Comparison of ENCODE assay signal across 9 cellular contexts in genomic region chr1:9302745-9303524, GRCh38. TPM values are rescaled to one million over a fixed set of nuclear protein-coding genes. Genes with fewer than 3 reads are reported as not detected.
DNase-seq lines count a peak whose midpoint lies in the region; ATAC-seq, FAIRE-seq and TF ChIP-seq lines count a peak whose summit lies in the region.
"Had no signal": no experiment of that assay in that cellular context is flagged by ENCODE, and none has a peak within 500 bp of the region (broad histone marks: within the 10 kb centered on the region; RNA-seq: fewer than 3 reads in every experiment).

No MANE protein-coding gene starts in this region.

- no peak overlapping the region for H2BK12ac ChIP-seq in neuronal stem cell (ENCODE audit: low read length)

- FAIRE-seq in H54 (lab: Jason Lieb, UNC) = peak; percentile 84

- H3K9me3 Mint-ChIP-seq in stimulated activated naive B cell treated with anti-CD40 and anti-IgM and Interleukin-4, amounts not matched to agents 10 μg/mL and 1 μg/mL and 100 μg/mL, for 72 hours = peaks cover 0 to 1% of the 10 kb centered on the region in 2 donors
- H3K9me3 Mint-ChIP-seq: central memory CD8-positive, alpha-beta T cell had no signal

- H3K36me3 ChIP-seq in heart left ventricle = no peaks in the 10 kb centered on the region
- H3K36me3 ChIP-seq in neuronal stem cell (replicated peaks in 1 of 2; ENCODE audit: control insufficient read depth in 2 of 2, insufficient read depth in 2 of 2, low read length in 2 of 2) = no peaks in the 10 kb centered on the region

- WGBS in heart left ventricle, 4 donors = 20 to 49% (median 38%) methylated on average over 9 of the region's 9 CpGs
- no CpG with 5 or more reads among the region's 9 CpGs for WGBS in neuronal stem cell (ENCODE audit: extremely low coverage in 2 of 2, insufficient read length in 2 of 2, insufficient replicate concordance in 1 of 2), 2 donors

- peaks cover 4 to 45% (median 31%) of the 10 kb centered on the region in 12 donors for H3K4me1 ChIP-seq in heart left ventricle
- H3K4me1 ChIP-seq in neuronal stem cell (ENCODE audit: control insufficient read depth in 2 of 2, insufficient read depth in 1 of 2, low read depth in 1 of 2, low read length in 2 of 2) = no peaks in the 10 kb centered on the region

- no peak overlapping the region for H3K4me2 ChIP-seq in neuronal stem cell (ENCODE audit: insufficient read depth, low read length, poor library complexity, severe bottlenecking)

- H4K91ac ChIP-seq in neuronal stem cell (ENCODE audit: low read depth, low read length, poor library complexity) = no peak overlapping the region

- H3K4me3 Mint-ChIP-seq in stimulated activated naive B cell treated with anti-CD40 and anti-IgM and Interleukin-4, amounts not matched to agents 10 μg/mL and 1 μg/mL and 100 μg/mL, for 72 hours = peak overlapping the region; percentile 23 to 42
- H3K4me3 Mint-ChIP-seq: central memory CD8-positive, alpha-beta T cell had no signal

- no peak overlapping the region for H3K4ac ChIP-seq in neuronal stem cell (ENCODE audit: low read length)

- H3K27ac Mint-ChIP-seq in stimulated activated naive B cell treated with anti-CD40 and anti-IgM and Interleukin-4, amounts not matched to agents 10 μg/mL and 1 μg/mL and 100 μg/mL, for 72 hours = no peak overlapping the region

- H2AFZ ChIP-seq in neuronal stem cell (ENCODE audit: low read length) = no peak overlapping the region

- no peaks in the 10 kb centered on the region for H3K27me3 Mint-ChIP-seq in stimulated activated naive B cell treated with anti-CD40 and anti-IgM and Interleukin-4, amounts not matched to agents 10 μg/mL and 1 μg/mL and 100 μg/mL, for 72 hours

- DNase-seq in H54 (ENCODE audit: insufficient read length, low spot score) (peak; percentile 47), heart left ventricle (peak in 4 of 5 donors; percentile 48 to 61 (median 54)), neuronal stem cell (ENCODE audit: low spot score) (no peak), AML-193 (lab: John Stamatoyannopoulos, UW) (no peak), NCI-H146 (lab: John Stamatoyannopoulos, UW) (no peak), SIG-M5 (lab: John Stamatoyannopoulos, UW) (no peak)
- DNase-seq in stimulated activated naive B cell treated with anti-CD40 and anti-IgM and Interleukin-4, amounts not matched to agents 10 μg/mL and 1 μg/mL and 100 μg/mL, for 72 hours = no peak

- TF ChIP-seq CTCF in WI38 (IDR thresholded peaks at IDR 0.05; ENCODE audit: low read depth, low read length) = no peak
- no peak for TF ChIP-seq CTCF in heart left ventricle (IDR thresholded peaks at IDR 0.05)

- no peak overlapping the region for H3K14ac ChIP-seq in neuronal stem cell (ENCODE audit: low read length)

- H2AK5ac ChIP-seq in neuronal stem cell (ENCODE audit: low read depth, low read length) = no peak overlapping the region

- peak in 3 of 4 donors; percentile 65 to 83 (median 72) for ATAC-seq in heart left ventricle
- peak in 1 of 2 donors; percentile 14 for ATAC-seq in stimulated activated naive B cell treated with anti-CD40 and anti-IgM and Interleukin-4, amounts not matched to agents 10 μg/mL and 1 μg/mL and 100 μg/mL, for 72 hours (replicated peaks)

- intact Hi-C loops in heart left ventricle (cut with DNase I) = no loop called here

- H2BK15ac ChIP-seq in neuronal stem cell (ENCODE audit: low read length) = no peak overlapping the region

- no peak overlapping the region for H3K23ac ChIP-seq in neuronal stem cell (ENCODE audit: low read depth, low read length, poor library complexity)

- no peak overlapping the region for H3K18ac ChIP-seq in neuronal stem cell (ENCODE audit: low read length)

- H2BK120ac ChIP-seq in neuronal stem cell (ENCODE audit: low read depth, low read length) = no peak overlapping the region

- H3K4me3 ChIP-seq in WI38 (ENCODE audit: low read depth, low read length) = peak overlapping the region; percentile 20; the same call in 1 of the 2 replicates
- no peak overlapping the region for H3K4me3 ChIP-seq in heart left ventricle
- no peak overlapping the region for H3K4me3 ChIP-seq in neuronal stem cell (ENCODE audit: low read length in 2 of 2)

- H3K27ac ChIP-seq in heart left ventricle = peak overlapping the region in 9 of 12 donors; percentile 1 to 77 (median 40)
- H3K27ac ChIP-seq in neuronal stem cell (replicated peaks; ENCODE audit: low read length) = no peak overlapping the region

- H3K9me3 ChIP-seq in heart left ventricle (no peaks in the 10 kb centered on the region), neuronal stem cell (replicated peaks in 1 of 2; ENCODE audit: control insufficient read depth in 2 of 2, insufficient read depth in 1 of 2, low read depth in 1 of 2, low read length in 2 of 2) (no peaks in the 10 kb centered on the region)

- H3K79me1 ChIP-seq in neuronal stem cell (ENCODE audit: low read depth, low read length) = peaks cover 6% of the 10 kb centered on the region

- no peak overlapping the region for H2BK5ac ChIP-seq in neuronal stem cell (ENCODE audit: low read length)

- peaks cover 28 to 42% of the 10 kb centered on the region in 2 donors for H3K4me1 Mint-ChIP-seq in stimulated activated naive B cell treated with anti-CD40 and anti-IgM and Interleukin-4, amounts not matched to agents 10 μg/mL and 1 μg/mL and 100 μg/mL, for 72 hours

- no peak overlapping the region for H3K9ac ChIP-seq in neuronal stem cell (ENCODE audit: low read depth, low read length, poor library complexity)

- TF ChIP-seq POLR2A in H54 (IDR thresholded peaks at IDR 0.05; ENCODE audit: low read depth, low read length) (no peak), heart left ventricle (IDR thresholded peaks at IDR 0.05) (no peak)

- H4K8ac ChIP-seq in neuronal stem cell (ENCODE audit: low read depth, low read length) = no peak overlapping the region

- no peaks in the 10 kb centered on the region for H3K27me3 ChIP-seq in heart left ventricle
- H3K27me3 ChIP-seq in neuronal stem cell (ENCODE audit: control insufficient read depth in 3 of 3, insufficient read depth in 3 of 3, low read depth in 1 of 3, low read length in 3 of 3) = peaks cover 0 to 48% (median 0%) of the 10 kb centered on the region in 3 experiments

- H3K36me3 Mint-ChIP-seq in stimulated activated naive B cell treated with anti-CD40 and anti-IgM and Interleukin-4, amounts not matched to agents 10 μg/mL and 1 μg/mL and 100 μg/mL, for 72 hours = no peaks in the 10 kb centered on the region

RNA-seq across cellular contexts. Expression of gene SPSB1, which starts 10.2 kb away (rescaled TPM):
- 10 to 100 TPM in 3 of 9 donors, 1 to 10 TPM in 6; 7.7 to 27.2 (median 9.2) TPM for total RNA-seq in heart left ventricle
- polyA plus RNA-seq in heart left ventricle = 10 to 100 TPM in 1 of 2 donors, 1 to 10 TPM in 1; 7.0 to 10.9 TPM
- polyA plus RNA-seq in neuronal stem cell (2013, experiment 1 of 2) = 5.2 TPM
- 5.1 TPM for polyA plus RNA-seq in neuronal stem cell (2013, experiment 2 of 2)

Comparison
In these comparisons a context has a peak if more than half of its experiments do, and no peak if none do; other contexts are left out.
1. DNase-seq: peak in H54 (single experiment) and heart left ventricle (4 of 5); none in stimulated activated naive B cell treated with anti-CD40 and anti-IgM and Interleukin-4, amounts not matched to agents 10 μg/mL and 1 μg/mL and 100 μg/mL, for 72 hours (single experiment), neuronal stem cell (single experiment), AML-193 (0 of 2), NCI-H146 (single experiment) and SIG-M5 (single experiment).